ENCODE assay signal across 1 cellular context in the genomic region with DNA sequence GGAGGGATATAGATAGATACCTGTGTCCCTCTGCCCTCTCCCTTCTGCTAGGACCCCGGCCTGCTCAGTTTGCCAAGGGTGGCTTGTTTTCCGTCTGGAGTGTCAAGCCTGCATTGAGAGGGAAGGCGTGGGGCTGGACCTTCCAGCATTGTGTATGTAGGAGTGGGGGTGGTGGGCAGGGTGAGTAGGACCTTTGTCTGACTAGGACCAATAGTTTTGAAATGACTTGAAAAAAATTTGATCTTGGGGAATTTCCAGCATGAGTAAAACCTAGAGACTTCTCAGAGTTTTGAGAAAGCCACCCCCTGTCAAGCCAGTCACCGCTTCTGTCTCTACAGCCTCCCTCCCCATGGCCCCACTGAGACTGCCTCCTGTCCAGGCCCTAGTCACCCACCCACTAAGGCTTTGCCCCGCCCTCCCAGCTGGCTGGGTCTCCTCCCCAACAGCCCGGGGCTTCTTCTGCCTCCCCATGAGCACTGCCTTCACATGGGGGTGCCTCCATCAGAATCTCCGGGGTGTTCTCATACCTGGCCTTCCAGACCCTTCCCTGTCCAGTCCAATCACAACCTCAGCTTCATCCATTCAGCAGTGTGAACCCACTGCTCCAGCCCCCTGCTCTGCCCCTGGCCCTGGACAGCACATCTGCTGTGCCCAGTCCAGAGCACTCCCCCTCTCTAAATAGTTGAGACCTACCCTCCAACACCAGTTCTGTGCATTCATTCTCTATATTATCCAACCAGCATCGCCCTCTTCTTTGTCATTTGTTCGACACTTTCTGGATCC.
TF ChIP-seq lines count a peak whose summit lies in the region.

No MANE protein-coding gene starts in this region.

TF ChIP-seq in HEK293T, 16 proteins besides CTCF, POLR2A, EP300 and RAD21 (continued from another document):
- TF ChIP-seq FOXM1 (IDR thresholded peaks at IDR 0.05; ENCODE audit: borderline replicate concordance), result no peak
- no peak for TF ChIP-seq NFRKB (IDR thresholded peaks at IDR 0.05)
- TF ChIP-seq, protein P1, sequence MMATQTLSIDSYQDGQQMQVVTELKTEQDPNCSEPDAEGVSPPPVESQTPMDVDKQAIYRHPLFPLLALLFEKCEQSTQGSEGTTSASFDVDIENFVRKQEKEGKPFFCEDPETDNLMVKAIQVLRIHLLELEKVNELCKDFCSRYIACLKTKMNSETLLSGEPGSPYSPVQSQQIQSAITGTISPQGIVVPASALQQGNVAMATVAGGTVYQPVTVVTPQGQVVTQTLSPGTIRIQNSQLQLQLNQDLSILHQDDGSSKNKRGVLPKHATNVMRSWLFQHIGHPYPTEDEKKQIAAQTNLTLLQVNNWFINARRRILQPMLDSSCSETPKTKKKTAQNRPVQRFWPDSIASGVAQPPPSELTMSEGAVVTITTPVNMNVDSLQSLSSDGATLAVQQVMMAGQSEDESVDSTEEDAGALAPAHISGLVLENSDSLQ (IDR thresholded peaks at IDR 0.05), result no peak
- no peak for TF ChIP-seq ARNT (IDR thresholded peaks at IDR 0.05)
